Comparison of ENCODE assay signal across 27 cellular contexts in the genomic region with DNA sequence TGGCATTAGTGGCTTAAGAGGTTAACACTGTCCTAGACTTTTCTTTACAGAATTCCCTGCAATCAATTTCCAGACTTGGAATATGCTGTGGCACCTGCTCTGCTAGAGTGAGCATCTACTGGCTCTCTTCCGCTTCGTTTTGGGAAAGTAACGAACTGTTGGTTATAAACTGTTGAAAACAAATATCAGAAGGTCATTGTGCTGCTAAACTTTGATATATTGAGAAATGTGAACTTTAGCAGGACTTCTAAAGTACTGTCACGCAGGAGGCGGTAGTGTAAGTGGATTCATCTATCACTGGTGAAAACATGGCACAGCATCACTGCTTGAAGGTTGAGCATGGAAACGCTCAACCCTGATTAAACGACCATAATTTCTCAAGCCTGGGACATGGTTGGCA.
"Had no signal": no experiment of that assay in that cellular context is flagged by ENCODE, and none has a peak within 500 bp of the region (broad histone marks: within the 10 kb centered on the region; RNA-seq: fewer than 3 reads in every experiment).

No MANE protein-coding gene starts in this region.

- FAIRE-seq: urothelium cell line had no signal

- H3K27ac ChIP-seq: stomach, suprapubic skin, testis, thoracic aorta, thyroid gland, tibial artery, tibial nerve, transverse colon, upper lobe of left lung, upper lobe of right lung, uterus, vagina had no signal

- DNase-seq: stimulated activated CD4-positive, alpha-beta T cell treated with anti-CD3 and anti-CD28 coated beads, Interleukin-2, amount 100 ng/mL, for 48 hours; stimulated activated CD4-positive, alpha-beta T cell treated with anti-CD3 and anti-CD28 coated beads, Interleukin-4, amount 100 ng/mL, for 1 hour; stimulated activated CD4-positive, alpha-beta T cell treated with anti-CD3 and anti-CD28 coated beads, Interleukin-4, amount 100 ng/mL, for 24 hours; stimulated activated CD4-positive, alpha-beta T cell treated with anti-CD3 and anti-CD28 coated beads, Interleukin-4, amount 100 ng/mL, for 4 hours; stimulated activated CD8-positive, alpha-beta memory T cell treated with anti-CD3 and anti-CD28 coated beads, Interleukin-4, amount 100 ng/mL, for 48 hours; stimulated activated naive B cell treated with anti-CD40 and anti-IgM and Interleukin-4, amounts not matched to agents 10 μg/mL and 1 μg/mL and 100 μg/mL, for 72 hours; stimulated activated naive CD4-positive, alpha-beta T cell; stimulated activated naive CD4-positive, alpha-beta T cell treated with Interleukin-2 at 50 U/mL for 16 hours; stimulated activated naive CD8-positive, alpha-beta T cell treated with anti-CD3 and anti-CD28 coated beads, Interleukin-15, amount 100 ng/mL, for 72 hours; stimulated activated naive CD8-positive, alpha-beta T cell treated with anti-CD3 and anti-CD28 coated beads, Interleukin-15, Interleukin-2, amounts not matched to agents 100 U/mL and 50 U/mL, for 24 hours; stomach; substantia nigra; testis; thyroid gland; tibial artery; transverse colon; trophoblast cell; upper lobe of left lung; upper lobe of right lung; uterus had no signal

- H3K9me3 ChIP-seq: stomach, suprapubic skin, testis, thoracic aorta, thyroid gland, tibial artery, tibial nerve, transverse colon, upper lobe of left lung, upper lobe of right lung, uterus, vagina had no signal

- H3K27me3 ChIP-seq: stomach, testis, thyroid gland, tibial artery, tibial nerve, transverse colon, upper lobe of left lung, upper lobe of right lung, uterus, vagina had no signal

- H3K4me1 ChIP-seq: stomach, suprapubic skin, testis, thyroid gland, tibial artery, tibial nerve, transverse colon, upper lobe of left lung, upper lobe of right lung, uterus, vagina had no signal

- ATAC-seq: stimulated activated effector memory CD8-positive, alpha-beta T cell treated with anti-CD3 and anti-CD28 coated beads, Interleukin-12 subunit alpha, Interleukin-12 subunit beta, amount 100 ng/mL, for 72 hours; stimulated activated memory B cell treated with anti-CD40 and anti-IgM and Interleukin-4, amounts not matched to agents 10 μg/mL and 1 μg/mL and 100 μg/mL, for 72 hours; stimulated activated naive B cell treated with anti-CD40 and anti-IgM and Interleukin-4, amounts not matched to agents 10 μg/mL and 1 μg/mL and 100 μg/mL, for 72 hours; stimulated activated naive CD8-positive, alpha-beta T cell treated with anti-CD3 and anti-CD28 coated beads, Interleukin-15, amount 100 ng/mL, for 72 hours; stimulated activated naive CD8-positive, alpha-beta T cell treated with anti-CD3 and anti-CD28 coated beads, Interleukin-15, Interleukin-2, amounts not matched to agents 100 U/mL and 50 U/mL, for 24 hours; upper lobe of right lung had no signal

- H3K36me3 ChIP-seq: stomach, suprapubic skin, thoracic aorta, thyroid gland, tibial artery, tibial nerve, transverse colon, upper lobe of left lung, upper lobe of right lung, uterus, vagina had no signal

- H3K4me3 ChIP-seq: stomach, suprapubic skin, testis, thoracic aorta, thyroid gland, tibial artery, tibial nerve, transverse colon, upper lobe of left lung, upper lobe of right lung, uterus, vagina had no signal
